In genomic region chr12:101981868-101982267, GRCh38 we compare ENCODE assay signal across 27 cellular contexts.
"Had no signal": no experiment of that assay in that cellular context is flagged by ENCODE, and none has a peak within 500 bp of the region (broad histone marks: within the 10 kb centered on the region; RNA-seq: fewer than 3 reads in every experiment).

No MANE protein-coding gene starts in this region.

- H3K9ac ChIP-seq: neural progenitor cell had no signal

- H3K27me3 ChIP-seq: heart left ventricle, neural progenitor cell, pancreas, right atrium auricular region, right lobe of liver, testis, thyroid gland, transverse colon, upper lobe of left lung had no signal

- H3K27ac ChIP-seq: heart left ventricle, lower lobe of right lung, neural progenitor cell, pancreas, psoas muscle, right lobe of liver, testis, thyroid gland, upper lobe of left lung had no signal

- DNase-seq: heart left ventricle; hypothalamus; immature natural killer cell; kidney; left colon; lower lobe of right lung; mesendoderm; naive B cell; natural killer cell; nephron progenitor cell; pancreas; psoas muscle; right lobe of liver; stimulated activated CD4-positive, alpha-beta T cell treated with anti-CD3 and anti-CD28 coated beads, Interleukin-1b, Interleukin-23, amount 100 ng/mL, for 48 hours; stimulated activated CD4-positive, alpha-beta T cell treated with anti-CD3 and anti-CD28 coated beads, Interleukin-2, amount 100 ng/mL, for 48 hours; stimulated activated CD4-positive, alpha-beta T cell treated with anti-CD3 and anti-CD28 coated beads, Interleukin-4, amount 100 ng/mL, for 4 hours; stimulated activated CD8-positive, alpha-beta memory T cell treated with anti-CD3 and anti-CD28 coated beads, Interleukin-4, amount 100 ng/mL, for 48 hours; stimulated activated naive CD4-positive, alpha-beta T cell treated with Interleukin-2 at 50 U/mL for 16 hours; stimulated activated naive CD8-positive, alpha-beta T cell treated with anti-CD3 and anti-CD28 coated beads, Interleukin-15, amount 100 ng/mL, for 72 hours; testis; thyroid gland; transverse colon; upper lobe of left lung had no signal

- H3K4me1 ChIP-seq: heart left ventricle, lower lobe of right lung, pancreas, psoas muscle, right atrium auricular region, right lobe of liver, testis, thyroid gland, transverse colon, upper lobe of left lung had no signal

- H3K4me2 ChIP-seq: neural progenitor cell, smooth muscle cell had no signal

- H3K36me3 ChIP-seq: heart left ventricle, lower lobe of right lung, neural progenitor cell, pancreas, right atrium auricular region, right lobe of liver, thyroid gland, transverse colon, upper lobe of left lung had no signal

- H2AFZ ChIP-seq: neural progenitor cell had no signal

- H3K4me3 ChIP-seq: heart left ventricle, lower lobe of right lung, neural progenitor cell, pancreas, psoas muscle, right atrium auricular region, right lobe of liver, smooth muscle cell, testis, thyroid gland, transverse colon had no signal

- ATAC-seq: left colon; natural killer cell; pancreas; psoas muscle; right lobe of liver; stimulated activated memory B cell treated with anti-CD40 and anti-IgM and Interleukin-4, amounts not matched to agents 10 μg/mL and 1 μg/mL and 100 μg/mL, for 72 hours; stimulated activated naive CD8-positive, alpha-beta T cell treated with anti-CD3 and anti-CD28 coated beads, Interleukin-15, amount 100 ng/mL, for 72 hours had no signal

- H3K9me3 ChIP-seq: heart left ventricle, lower lobe of right lung, pancreas, psoas muscle, right atrium auricular region, right lobe of liver, testis, thyroid gland, transverse colon, upper lobe of left lung had no signal
